In the genomic region with DNA sequence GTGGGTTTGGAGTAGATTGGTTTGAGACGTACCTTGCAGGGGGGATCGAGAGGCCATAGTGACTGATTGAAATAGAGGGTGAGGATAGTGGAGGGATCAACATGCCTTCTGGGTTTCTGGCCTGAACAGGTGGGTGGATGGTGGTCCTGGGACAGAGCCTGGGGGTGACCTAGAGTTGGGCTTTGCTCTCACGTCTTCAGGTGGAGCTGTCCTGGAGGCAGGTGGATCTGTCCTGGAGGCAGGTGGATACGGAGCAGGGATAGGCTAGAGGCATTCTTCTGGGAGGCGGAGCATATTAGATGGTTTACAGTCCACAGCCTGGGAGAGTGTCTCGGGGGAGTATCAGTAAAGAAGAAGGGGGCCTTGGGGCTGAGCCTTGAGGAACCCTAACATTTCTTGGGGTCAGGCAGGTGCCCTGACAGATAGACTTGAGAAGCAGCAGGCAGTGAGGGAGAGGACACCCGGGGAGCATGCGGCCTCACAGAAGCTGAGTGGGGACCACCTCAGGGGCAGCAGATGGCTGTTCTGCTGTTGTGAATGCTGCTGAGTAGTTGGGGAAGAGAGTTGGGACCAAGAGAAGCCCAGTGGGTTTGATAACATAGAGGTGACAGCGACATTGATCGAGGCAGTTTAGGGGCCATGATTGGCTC, we compare ENCODE assay signal across 1 cellular context.
TF ChIP-seq lines count a peak whose summit lies in the region.

No MANE protein-coding gene starts in this region.

TF ChIP-seq in K562, 482 proteins besides CTCF, POLR2A, EP300 and RAD21:
- TF ChIP-seq, protein P1, sequence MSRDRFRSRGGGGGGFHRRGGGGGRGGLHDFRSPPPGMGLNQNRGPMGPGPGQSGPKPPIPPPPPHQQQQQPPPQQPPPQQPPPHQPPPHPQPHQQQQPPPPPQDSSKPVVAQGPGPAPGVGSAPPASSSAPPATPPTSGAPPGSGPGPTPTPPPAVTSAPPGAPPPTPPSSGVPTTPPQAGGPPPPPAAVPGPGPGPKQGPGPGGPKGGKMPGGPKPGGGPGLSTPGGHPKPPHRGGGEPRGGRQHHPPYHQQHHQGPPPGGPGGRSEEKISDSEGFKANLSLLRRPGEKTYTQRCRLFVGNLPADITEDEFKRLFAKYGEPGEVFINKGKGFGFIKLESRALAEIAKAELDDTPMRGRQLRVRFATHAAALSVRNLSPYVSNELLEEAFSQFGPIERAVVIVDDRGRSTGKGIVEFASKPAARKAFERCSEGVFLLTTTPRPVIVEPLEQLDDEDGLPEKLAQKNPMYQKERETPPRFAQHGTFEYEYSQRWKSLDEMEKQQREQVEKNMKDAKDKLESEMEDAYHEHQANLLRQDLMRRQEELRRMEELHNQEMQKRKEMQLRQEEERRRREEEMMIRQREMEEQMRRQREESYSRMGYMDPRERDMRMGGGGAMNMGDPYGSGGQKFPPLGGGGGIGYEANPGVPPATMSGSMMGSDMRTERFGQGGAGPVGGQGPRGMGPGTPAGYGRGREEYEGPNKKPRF (IDR thresholded peaks at IDR 0.05; ENCODE audit: low read depth, low read length): no peak
- no peak for TF ChIP-seq ZNF436 (CRISPR knock-in tag; IDR thresholded peaks at IDR 0.05)
- no peak for TF ChIP-seq HNRNPL (IDR thresholded peaks at IDR 0.05; ENCODE audit: low read depth, low read length)
- TF ChIP-seq, protein P2, sequence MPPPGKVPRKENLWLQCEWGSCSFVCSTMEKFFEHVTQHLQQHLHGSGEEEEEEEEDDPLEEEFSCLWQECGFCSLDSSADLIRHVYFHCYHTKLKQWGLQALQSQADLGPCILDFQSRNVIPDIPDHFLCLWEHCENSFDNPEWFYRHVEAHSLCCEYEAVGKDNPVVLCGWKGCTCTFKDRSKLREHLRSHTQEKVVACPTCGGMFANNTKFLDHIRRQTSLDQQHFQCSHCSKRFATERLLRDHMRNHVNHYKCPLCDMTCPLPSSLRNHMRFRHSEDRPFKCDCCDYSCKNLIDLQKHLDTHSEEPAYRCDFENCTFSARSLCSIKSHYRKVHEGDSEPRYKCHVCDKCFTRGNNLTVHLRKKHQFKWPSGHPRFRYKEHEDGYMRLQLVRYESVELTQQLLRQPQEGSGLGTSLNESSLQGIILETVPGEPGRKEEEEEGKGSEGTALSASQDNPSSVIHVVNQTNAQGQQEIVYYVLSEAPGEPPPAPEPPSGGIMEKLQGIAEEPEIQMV (tag; conservative IDR thresholded peaks at IDR 0.05; ENCODE audit: low read depth): no peak
- TF ChIP-seq, protein P3, sequence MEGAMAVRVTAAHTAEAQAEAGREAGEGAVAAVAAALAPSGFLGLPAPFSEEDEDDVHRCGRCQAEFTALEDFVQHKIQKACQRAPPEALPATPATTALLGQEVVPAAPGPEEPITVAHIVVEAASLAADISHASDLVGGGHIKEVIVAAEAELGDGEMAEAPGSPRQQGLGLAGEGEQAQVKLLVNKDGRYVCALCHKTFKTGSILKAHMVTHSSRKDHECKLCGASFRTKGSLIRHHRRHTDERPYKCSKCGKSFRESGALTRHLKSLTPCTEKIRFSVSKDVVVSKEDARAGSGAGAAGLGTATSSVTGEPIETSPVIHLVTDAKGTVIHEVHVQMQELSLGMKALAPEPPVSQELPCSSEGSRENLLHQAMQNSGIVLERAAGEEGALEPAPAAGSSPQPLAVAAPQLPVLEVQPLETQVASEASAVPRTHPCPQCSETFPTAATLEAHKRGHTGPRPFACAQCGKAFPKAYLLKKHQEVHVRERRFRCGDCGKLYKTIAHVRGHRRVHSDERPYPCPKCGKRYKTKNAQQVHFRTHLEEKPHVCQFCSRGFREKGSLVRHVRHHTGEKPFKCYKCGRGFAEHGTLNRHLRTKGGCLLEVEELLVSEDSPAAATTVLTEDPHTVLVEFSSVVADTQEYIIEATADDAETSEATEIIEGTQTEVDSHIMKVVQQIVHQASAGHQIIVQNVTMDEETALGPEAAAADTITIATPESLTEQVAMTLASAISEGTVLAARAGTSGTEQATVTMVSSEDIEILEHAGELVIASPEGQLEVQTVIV (CRISPR knock-in tag; IDR thresholded peaks at IDR 0.05; ENCODE audit: borderline replicate concordance): no peak
- no peak for TF ChIP-seq SMARCA5 (IDR thresholded peaks at IDR 0.05)
- no peak for TF ChIP-seq BACH1 (tag; IDR thresholded peaks at IDR 0.05)
- TF ChIP-seq RBM14 (IDR thresholded peaks at IDR 0.05; ENCODE audit: borderline replicate concordance, insufficient read depth, low read depth, low read length): no peak
- no peak for TF ChIP-seq SRF (CRISPR knock-in tag; IDR thresholded peaks at IDR 0.05)
- TF ChIP-seq RUNX1 (IDR thresholded peaks at IDR 0.05; ENCODE audit: low read depth): no peak
- TF ChIP-seq PHF21A (IDR thresholded peaks at IDR 0.05; ENCODE audit: borderline replicate concordance, low read depth): no peak
- no peak for TF ChIP-seq SAFB (IDR thresholded peaks at IDR 0.05; ENCODE audit: borderline replicate concordance, low read depth, low read length)
- no peak for TF ChIP-seq CREM (IDR thresholded peaks at IDR 0.05; ENCODE audit: low read depth)
- no peak for TF ChIP-seq NFYB (IDR thresholded peaks at IDR 0.05; ENCODE audit: extremely low read depth, insufficient read length)
- TF ChIP-seq, protein P4, sequence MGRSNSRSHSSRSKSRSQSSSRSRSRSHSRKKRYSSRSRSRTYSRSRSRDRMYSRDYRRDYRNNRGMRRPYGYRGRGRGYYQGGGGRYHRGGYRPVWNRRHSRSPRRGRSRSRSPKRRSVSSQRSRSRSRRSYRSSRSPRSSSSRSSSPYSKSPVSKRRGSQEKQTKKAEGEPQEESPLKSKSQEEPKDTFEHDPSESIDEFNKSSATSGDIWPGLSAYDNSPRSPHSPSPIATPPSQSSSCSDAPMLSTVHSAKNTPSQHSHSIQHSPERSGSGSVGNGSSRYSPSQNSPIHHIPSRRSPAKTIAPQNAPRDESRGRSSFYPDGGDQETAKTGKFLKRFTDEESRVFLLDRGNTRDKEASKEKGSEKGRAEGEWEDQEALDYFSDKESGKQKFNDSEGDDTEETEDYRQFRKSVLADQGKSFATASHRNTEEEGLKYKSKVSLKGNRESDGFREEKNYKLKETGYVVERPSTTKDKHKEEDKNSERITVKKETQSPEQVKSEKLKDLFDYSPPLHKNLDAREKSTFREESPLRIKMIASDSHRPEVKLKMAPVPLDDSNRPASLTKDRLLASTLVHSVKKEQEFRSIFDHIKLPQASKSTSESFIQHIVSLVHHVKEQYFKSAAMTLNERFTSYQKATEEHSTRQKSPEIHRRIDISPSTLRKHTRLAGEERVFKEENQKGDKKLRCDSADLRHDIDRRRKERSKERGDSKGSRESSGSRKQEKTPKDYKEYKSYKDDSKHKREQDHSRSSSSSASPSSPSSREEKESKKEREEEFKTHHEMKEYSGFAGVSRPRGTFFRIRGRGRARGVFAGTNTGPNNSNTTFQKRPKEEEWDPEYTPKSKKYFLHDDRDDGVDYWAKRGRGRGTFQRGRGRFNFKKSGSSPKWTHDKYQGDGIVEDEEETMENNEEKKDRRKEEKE (IDR thresholded peaks at IDR 0.05; ENCODE audit: borderline replicate concordance in 1 of 2, control insufficient read depth in 1 of 2, low read depth in 2 of 2, low read length in 1 of 2): no peak
- no peak for TF ChIP-seq BCOR (IDR thresholded peaks at IDR 0.05)
- TF ChIP-seq ZNF324 (CRISPR knock-in tag; IDR thresholded peaks at IDR 0.05): no peak
- TF ChIP-seq CSDE1 (IDR thresholded peaks at IDR 0.05): no peak
- TF ChIP-seq SLC30A9 (CRISPR knock-in tag; IDR thresholded peaks at IDR 0.05): no peak
- TF ChIP-seq ZNF445 (CRISPR knock-in tag; IDR thresholded peaks at IDR 0.05; ENCODE audit: low read depth): no peak
